In genomic region chr2:238059505-238059904, GRCh38 we compare ENCODE assay signal across 9 cellular contexts. TPM values are rescaled to one million over a fixed set of nuclear protein-coding genes. Genes with fewer than 3 reads are reported as not detected.
DNase-seq lines count a peak whose midpoint lies in the region; ATAC-seq and TF ChIP-seq lines count a peak whose summit lies in the region.
"Had no signal": no experiment of that assay in that cellular context is flagged by ENCODE, and none has a peak within 500 bp of the region (broad histone marks: within the 10 kb centered on the region; RNA-seq: fewer than 3 reads in every experiment).

No MANE protein-coding gene starts in this region.

- no peak overlapping the region for H2BK5ac ChIP-seq in IMR-90 (ENCODE audit: low read depth, low read length, poor library complexity, severe bottlenecking)

- H3K4me3 ChIP-seq in BJ (ENCODE audit: low read depth, low read length) (peak overlapping the region; percentile 83; the same call in 1 of the 2 replicates), IMR-90 (ENCODE audit: insufficient read depth, low read depth, low read length) (no peak overlapping the region), astrocyte of the cerebellum (ENCODE audit: low read depth, low read length) (peak overlapping the region; percentile 77), mesodermal cell (ENCODE audit: extremely low read depth, insufficient read depth, low read length, poor library complexity, severe bottlenecking) (peak overlapping the region; percentile 70)

- no peak for DNase-seq in BJ (ENCODE audit: low read depth)
- no peak for DNase-seq in IMR-90
- no peak for DNase-seq in astrocyte of the cerebellum (ENCODE audit: low read depth)
- no peak for DNase-seq in substantia nigra (lab: John Stamatoyannopoulos, UW)
- no peak for DNase-seq in kidney tubule cell (ENCODE audit: low spot score)
- DNase-seq in SW 1271 (lab: John Stamatoyannopoulos, UW) = no peak
- DNase-seq: KG1 had no signal

- no peak for TF ChIP-seq POLR2A in IMR-90 (IDR thresholded peaks at IDR 0.05; ENCODE audit: low read depth, low read length)

- H3K4me2 ChIP-seq in IMR-90 (ENCODE audit: low read depth, low read length) = peak overlapping the region; percentile 94; the same call in 1 of the 2 replicates

- H3K36me3 ChIP-seq in BJ (ENCODE audit: control insufficient read depth, insufficient read depth, low read length) (no peaks in the 10 kb centered on the region), IMR-90 (ENCODE audit: control insufficient read depth, insufficient read depth, low read length) (no peaks in the 10 kb centered on the region; the same call in 1 of the 2 replicates), mesodermal cell (ENCODE audit: control insufficient read depth, insufficient read depth, low read length) (peaks cover 5% of the 10 kb centered on the region)

- CTCF ChIA-PET in BJ (lab: Yijun Ruan, JAX) = no interaction called here
- CTCF ChIA-PET in IMR-90 (lab: Yijun Ruan, JAX) = interaction anchor here (0.6 kb wide), 1 partner anchor 132 kb away, joined by 3 read pairs; no protein-coding TSS in a partner anchor

- H3K9me1 ChIP-seq in IMR-90 (ENCODE audit: insufficient read depth, low read length) = no peaks in the 10 kb centered on the region; the same call in 1 of the 2 replicates

- dilution Hi-C loops in IMR-90 (cut with HindIII; ENCODE audit: low sequenced_read_pairs, unreplicated experiment) = no loop called here

- peak overlapping the region; percentile 91 to 97; a peak in 3 of 4 replicates for H4K8ac ChIP-seq in IMR-90 (ENCODE audit: low read depth in 2 of 2, low read length in 2 of 2)

- H2BK15ac ChIP-seq in IMR-90 (ENCODE audit: low read depth, low read length) = no peak overlapping the region

- H3K27me3 ChIP-seq in BJ (ENCODE audit: control insufficient read depth, insufficient read depth, low read length) (no peaks in the 10 kb centered on the region), IMR-90 (ENCODE audit: control insufficient read depth, insufficient read depth, low read length) (no peaks in the 10 kb centered on the region)

- no peak overlapping the region for H3K27ac ChIP-seq in IMR-90 (ENCODE audit: insufficient read depth, low read length)
- H3K27ac ChIP-seq in mesodermal cell (ENCODE audit: low read depth, low read length, severe bottlenecking) = no peak overlapping the region
- no peak overlapping the region for H3K27ac ChIP-seq in substantia nigra (ENCODE audit: low read depth, low read length, poor library complexity, severe bottlenecking)

- H2BK20ac ChIP-seq in IMR-90 (ENCODE audit: low read depth, low read length) = no peak overlapping the region

- POLR2A ChIA-PET in BJ (lab: Charles Lee) = no interaction called here
- POLR2A ChIA-PET in IMR-90 (lab: Charles Lee; ENCODE audit: unreplicated experiment) = no interaction called here

- no peak overlapping the region for H3K14ac ChIP-seq in IMR-90 (replicated peaks; ENCODE audit: low read depth, low read length)

- no peak overlapping the region for H4K5ac ChIP-seq in IMR-90 (ENCODE audit: low read depth, low read length)

- no peak overlapping the region for H4K91ac ChIP-seq in IMR-90 (ENCODE audit: insufficient read depth, low read depth, low read length)

- H2AK9ac ChIP-seq in IMR-90 (replicated peaks; ENCODE audit: low read depth, low read length, poor library complexity) = no peak overlapping the region

- WGBS in IMR-90 (ENCODE audit: extremely low coverage in 2 of 2, insufficient read length in 1 of 2), 2 experiments = 93% methylated on average over 2 of the region's 3 CpGs; no CpG with 5 or more reads in 1 of the 2 experiments
- WGBS in mesodermal cell (ENCODE audit: insufficient coverage in 2 of 2), 2 experiments = 92 to 100% methylated on average over 2 to 3 of the region's 3 CpGs

- no peak overlapping the region for H2AK5ac ChIP-seq in IMR-90 (ENCODE audit: low read depth, low read length)

- H3K4ac ChIP-seq in IMR-90 (ENCODE audit: low read depth, low read length) = no peak overlapping the region

- H4K20me1 ChIP-seq in IMR-90 (ENCODE audit: insufficient read depth, low read length) = no peaks in the 10 kb centered on the region

- H3K9me3 ChIP-seq in IMR-90 (ENCODE audit: control insufficient read depth, insufficient read depth, low read length) (no peaks in the 10 kb centered on the region), mesodermal cell (ENCODE audit: control insufficient read depth, low read length) (no peaks in the 10 kb centered on the region)

- no peak overlapping the region for H2AFZ ChIP-seq in IMR-90 (replicated peaks; ENCODE audit: low read length, poor library complexity)

- no TSS peak for BruUV-seq in IMR-90 (replicated peaks; lab: Mats Ljungman, UMichigan)

- TF ChIP-seq RAD21 in IMR-90 (IDR thresholded peaks at IDR 0.05; ENCODE audit: low read length) = no peak

- in situ Hi-C loops in IMR-90 (cut with MboI; ENCODE audit: low sequenced_read_pairs) = no loop called here
- in situ Hi-C loops in astrocyte of the cerebellum (cut with HindIII; ENCODE audit: low sequenced_read_pairs) = no loop called here

- H3K79me1 ChIP-seq in IMR-90 (ENCODE audit: low read depth in 1 of 2, low read length in 2 of 2) = peaks cover 8 to 36% of the 10 kb centered on the region in 2 experiments

- intact Hi-C loops in IMR-90 (cut with micrococcal nuclease) = no loop called here

- no peak overlapping the region for H2BK120ac ChIP-seq in IMR-90 (ENCODE audit: low read depth, low read length)

- H3K23ac ChIP-seq in IMR-90 (ENCODE audit: low read depth, low read length) = peak overlapping the region; percentile 15; the same call in 1 of the 2 replicates

- H3K18ac ChIP-seq in IMR-90 (ENCODE audit: low read depth, low read length) = no peak overlapping the region

- TF ChIP-seq CTCF in BJ (IDR thresholded peaks at IDR 0.05; ENCODE audit: insufficient read depth, low read depth, low read length) (no peak), IMR-90 (conservative IDR thresholded peaks at IDR 0.05; ENCODE audit: low read depth, low read length) (no peak), astrocyte of the cerebellum (IDR thresholded peaks at IDR 0.05; ENCODE audit: low read depth, low read length, missing control alignments) (no peak)

- H3K4me1 ChIP-seq in IMR-90 (ENCODE audit: control insufficient read depth, insufficient read depth, low read length) = no peaks in the 10 kb centered on the region; the same call in 1 of the 2 replicates
- no peaks in the 10 kb centered on the region for H3K4me1 ChIP-seq in mesodermal cell (ENCODE audit: control insufficient read depth, insufficient read depth, low read length, poor library complexity, severe bottlenecking)

- no peak overlapping the region for H3K56ac ChIP-seq in IMR-90 (ENCODE audit: extremely low read depth, insufficient read depth, low read length)

- ATAC-seq in IMR-90 (ENCODE audit: low read depth) (no peak), HG03196 (IDR thresholded peaks at IDR 0.05; ENCODE audit: unreplicated experiment) (no peak)

- no peak overlapping the region for H3K9ac ChIP-seq in IMR-90 (ENCODE audit: low read depth, low read length)

TF ChIP-seq in IMR-90, 13 proteins besides CTCF, POLR2A, EP300 and RAD21 (continues in another document):
- TF ChIP-seq SMC3 (IDR thresholded peaks at IDR 0.05; ENCODE audit: low read depth, low read length) (no peak), MXI1 (IDR thresholded peaks at IDR 0.05; ENCODE audit: borderline replicate concordance, low read depth, low read length) (no peak), MAZ (IDR thresholded peaks at IDR 0.05; ENCODE audit: borderline replicate concordance, low read depth, low read length) (no peak), RCOR1 (IDR thresholded peaks at IDR 0.05; ENCODE audit: insufficient replicate concordance, low read length) (no peak), RFX5 (IDR thresholded peaks at IDR 0.05; ENCODE audit: low read depth, low read length) (no peak), NFE2L2 (IDR thresholded peaks at IDR 0.05; ENCODE audit: low read depth, low read length) (no peak), MAFK (IDR thresholded peaks at IDR 0.05; ENCODE audit: low read depth, low read length) (no peak), CEBPB (IDR thresholded peaks at IDR 0.05; ENCODE audit: low read depth, low read length) (no peak), CHD1 (IDR thresholded peaks at IDR 0.05; ENCODE audit: low read depth, low read length) (no peak), FOS (IDR thresholded peaks at IDR 0.05; ENCODE audit: low read depth, low read length) (no peak)
- TF ChIP-seq, protein P1, sequence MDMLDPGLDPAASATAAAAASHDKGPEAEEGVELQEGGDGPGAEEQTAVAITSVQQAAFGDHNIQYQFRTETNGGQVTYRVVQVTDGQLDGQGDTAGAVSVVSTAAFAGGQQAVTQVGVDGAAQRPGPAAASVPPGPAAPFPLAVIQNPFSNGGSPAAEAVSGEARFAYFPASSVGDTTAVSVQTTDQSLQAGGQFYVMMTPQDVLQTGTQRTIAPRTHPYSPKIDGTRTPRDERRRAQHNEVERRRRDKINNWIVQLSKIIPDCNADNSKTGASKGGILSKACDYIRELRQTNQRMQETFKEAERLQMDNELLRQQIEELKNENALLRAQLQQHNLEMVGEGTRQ (IDR thresholded peaks at IDR 0.05; ENCODE audit: low read depth, low read length) = no peak
- TF ChIP-seq, protein P2, sequence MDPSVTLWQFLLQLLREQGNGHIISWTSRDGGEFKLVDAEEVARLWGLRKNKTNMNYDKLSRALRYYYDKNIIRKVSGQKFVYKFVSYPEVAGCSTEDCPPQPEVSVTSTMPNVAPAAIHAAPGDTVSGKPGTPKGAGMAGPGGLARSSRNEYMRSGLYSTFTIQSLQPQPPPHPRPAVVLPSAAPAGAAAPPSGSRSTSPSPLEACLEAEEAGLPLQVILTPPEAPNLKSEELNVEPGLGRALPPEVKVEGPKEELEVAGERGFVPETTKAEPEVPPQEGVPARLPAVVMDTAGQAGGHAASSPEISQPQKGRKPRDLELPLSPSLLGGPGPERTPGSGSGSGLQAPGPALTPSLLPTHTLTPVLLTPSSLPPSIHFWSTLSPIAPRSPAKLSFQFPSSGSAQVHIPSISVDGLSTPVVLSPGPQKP (IDR thresholded peaks at IDR 0.05; ENCODE audit: borderline replicate concordance, low read depth, low read length) = no peak

RNA-seq across cellular contexts. Expression of gene SCLY, which starts 1.3 kb away (rescaled TPM):
- polyA plus RNA-seq in BJ (2011; rRNA removed) (6.8 and 7.7 TPM in 2 replicates), IMR-90 (2012; rRNA removed) (10.5 and 11.5 TPM in 2 replicates)
- polyA minus RNA-seq in BJ (2011; rRNA and poly(A)+ RNA removed) = 6.1 and 11.8 TPM in 2 replicates
- total RNA-seq in IMR-90 (2012; rRNA removed) = 8.6 and 12.2 TPM in 2 replicates
- polyA plus RNA-seq in IMR-90 (2012; cell fraction: cytosol; rRNA removed) = 6.0 and 9.5 TPM in 2 replicates
- 17.5 and 22.5 TPM in 2 replicates for polyA plus RNA-seq in IMR-90 (2012; cell fraction: nucleus; rRNA removed; ENCODE audit: low replicate concordance)
- 13.5 TPM for polyA plus RNA-seq in mesodermal cell (2013, experiment 1 of 2)
- polyA plus RNA-seq in mesodermal cell (2013, experiment 2 of 2) = 14.6 TPM

RNA-seq across cellular contexts. Expression of gene ESPNL, which starts 40.6 kb away (rescaled TPM):
- 1.3 and 2.1 TPM in 2 replicates for polyA plus RNA-seq in BJ (2011; rRNA removed)
- 0.87 and 2.5 TPM in 2 replicates for polyA minus RNA-seq in BJ (2011; rRNA and poly(A)+ RNA removed)
- total RNA-seq in IMR-90 (2012; rRNA removed) = 1.4 and 2.0 TPM in 2 replicates
- 2.0 and 2.6 TPM in 2 replicates for polyA plus RNA-seq in IMR-90 (2012; rRNA removed)
- polyA plus RNA-seq in IMR-90 (2012; cell fraction: cytosol; rRNA removed) = 3.2 and 3.7 TPM in 2 replicates
- polyA plus RNA-seq in IMR-90 (2012; cell fraction: nucleus; rRNA removed; ENCODE audit: low replicate concordance) = 2.9 and 9.5 TPM in 2 replicates
- 0.41 TPM for polyA plus RNA-seq in mesodermal cell (2013, experiment 1 of 2)
- polyA plus RNA-seq in mesodermal cell (2013, experiment 2 of 2) = 0.25 TPM
